ENCODE assay signal across 1 cellular context in the genomic region with DNA sequence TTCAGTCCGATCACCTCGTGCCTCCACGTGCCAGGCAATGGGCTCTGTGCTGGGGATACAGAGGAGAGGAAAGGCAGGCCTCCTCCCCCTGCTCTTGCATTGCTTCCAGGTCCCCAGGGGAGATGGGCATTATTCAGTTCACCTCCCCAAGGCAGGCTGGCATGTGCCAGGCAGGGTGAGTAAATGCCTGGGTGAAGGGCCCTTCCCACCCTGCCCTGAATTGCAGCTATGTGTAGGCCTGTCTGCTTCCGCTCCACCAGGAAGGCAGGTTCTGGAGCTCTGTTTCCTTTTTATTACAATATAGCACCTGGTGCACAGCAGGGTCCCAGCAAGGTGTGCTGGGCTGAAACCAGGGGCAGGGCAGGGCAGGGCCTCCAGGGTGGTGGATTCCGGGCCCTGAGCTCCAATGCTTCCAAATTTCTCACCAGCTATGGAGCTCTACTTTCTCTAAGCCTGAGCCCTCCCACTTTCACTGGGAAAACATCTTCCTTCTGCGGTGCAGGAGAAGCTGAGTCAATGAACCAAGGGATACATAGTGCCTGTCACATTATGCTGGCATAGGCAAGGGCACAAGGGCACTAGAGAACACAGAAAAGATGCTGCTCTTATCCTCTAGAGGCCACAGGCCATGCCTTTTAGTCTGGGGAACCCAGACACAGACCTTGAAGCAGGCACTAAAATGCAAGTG.
A peak's percentile ranks its signal among the peaks of the same experiment; 100 is the strongest.
TF ChIP-seq lines count a peak whose summit lies in the region.

No MANE protein-coding gene starts in this region.

TF ChIP-seq in HepG2, 621 proteins besides CTCF, POLR2A, EP300 and RAD21 (continued from another document):
- TF ChIP-seq, protein P1, sequence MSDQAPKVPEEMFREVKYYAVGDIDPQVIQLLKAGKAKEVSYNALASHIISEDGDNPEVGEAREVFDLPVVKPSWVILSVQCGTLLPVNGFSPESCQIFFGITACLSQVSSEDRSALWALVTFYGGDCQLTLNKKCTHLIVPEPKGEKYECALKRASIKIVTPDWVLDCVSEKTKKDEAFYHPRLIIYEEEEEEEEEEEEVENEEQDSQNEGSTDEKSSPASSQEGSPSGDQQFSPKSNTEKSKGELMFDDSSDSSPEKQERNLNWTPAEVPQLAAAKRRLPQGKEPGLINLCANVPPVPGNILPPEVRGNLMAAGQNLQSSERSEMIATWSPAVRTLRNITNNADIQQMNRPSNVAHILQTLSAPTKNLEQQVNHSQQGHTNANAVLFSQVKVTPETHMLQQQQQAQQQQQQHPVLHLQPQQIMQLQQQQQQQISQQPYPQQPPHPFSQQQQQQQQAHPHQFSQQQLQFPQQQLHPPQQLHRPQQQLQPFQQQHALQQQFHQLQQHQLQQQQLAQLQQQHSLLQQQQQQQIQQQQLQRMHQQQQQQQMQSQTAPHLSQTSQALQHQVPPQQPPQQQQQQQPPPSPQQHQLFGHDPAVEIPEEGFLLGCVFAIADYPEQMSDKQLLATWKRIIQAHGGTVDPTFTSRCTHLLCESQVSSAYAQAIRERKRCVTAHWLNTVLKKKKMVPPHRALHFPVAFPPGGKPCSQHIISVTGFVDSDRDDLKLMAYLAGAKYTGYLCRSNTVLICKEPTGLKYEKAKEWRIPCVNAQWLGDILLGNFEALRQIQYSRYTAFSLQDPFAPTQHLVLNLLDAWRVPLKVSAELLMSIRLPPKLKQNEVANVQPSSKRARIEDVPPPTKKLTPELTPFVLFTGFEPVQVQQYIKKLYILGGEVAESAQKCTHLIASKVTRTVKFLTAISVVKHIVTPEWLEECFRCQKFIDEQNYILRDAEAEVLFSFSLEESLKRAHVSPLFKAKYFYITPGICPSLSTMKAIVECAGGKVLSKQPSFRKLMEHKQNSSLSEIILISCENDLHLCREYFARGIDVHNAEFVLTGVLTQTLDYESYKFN (CRISPR knock-in tag; conservative IDR thresholded peaks at IDR 0.05), result no peak
- TF ChIP-seq HNRNPL (IDR thresholded peaks at IDR 0.05; ENCODE audit: low read depth, low read length), result 0 out of 2 replicates have a peak, but pooled peaks have one; percentile 26
- TF ChIP-seq, protein P2, sequence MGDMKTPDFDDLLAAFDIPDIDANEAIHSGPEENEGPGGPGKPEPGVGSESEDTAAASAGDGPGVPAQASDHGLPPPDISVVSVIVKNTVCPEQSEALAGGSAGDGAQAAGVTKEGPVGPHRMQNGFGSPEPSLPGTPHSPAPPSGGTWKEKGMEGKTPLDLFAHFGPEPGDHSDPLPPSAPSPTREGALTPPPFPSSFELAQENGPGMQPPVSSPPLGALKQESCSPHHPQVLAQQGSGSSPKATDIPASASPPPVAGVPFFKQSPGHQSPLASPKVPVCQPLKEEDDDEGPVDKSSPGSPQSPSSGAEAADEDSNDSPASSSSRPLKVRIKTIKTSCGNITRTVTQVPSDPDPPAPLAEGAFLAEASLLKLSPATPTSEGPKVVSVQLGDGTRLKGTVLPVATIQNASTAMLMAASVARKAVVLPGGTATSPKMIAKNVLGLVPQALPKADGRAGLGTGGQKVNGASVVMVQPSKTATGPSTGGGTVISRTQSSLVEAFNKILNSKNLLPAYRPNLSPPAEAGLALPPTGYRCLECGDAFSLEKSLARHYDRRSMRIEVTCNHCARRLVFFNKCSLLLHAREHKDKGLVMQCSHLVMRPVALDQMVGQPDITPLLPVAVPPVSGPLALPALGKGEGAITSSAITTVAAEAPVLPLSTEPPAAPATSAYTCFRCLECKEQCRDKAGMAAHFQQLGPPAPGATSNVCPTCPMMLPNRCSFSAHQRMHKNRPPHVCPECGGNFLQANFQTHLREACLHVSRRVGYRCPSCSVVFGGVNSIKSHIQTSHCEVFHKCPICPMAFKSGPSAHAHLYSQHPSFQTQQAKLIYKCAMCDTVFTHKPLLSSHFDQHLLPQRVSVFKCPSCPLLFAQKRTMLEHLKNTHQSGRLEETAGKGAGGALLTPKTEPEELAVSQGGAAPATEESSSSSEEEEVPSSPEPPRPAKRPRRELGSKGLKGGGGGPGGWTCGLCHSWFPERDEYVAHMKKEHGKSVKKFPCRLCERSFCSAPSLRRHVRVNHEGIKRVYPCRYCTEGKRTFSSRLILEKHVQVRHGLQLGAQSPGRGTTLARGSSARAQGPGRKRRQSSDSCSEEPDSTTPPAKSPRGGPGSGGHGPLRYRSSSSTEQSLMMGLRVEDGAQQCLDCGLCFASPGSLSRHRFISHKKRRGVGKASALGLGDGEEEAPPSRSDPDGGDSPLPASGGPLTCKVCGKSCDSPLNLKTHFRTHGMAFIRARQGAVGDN (CRISPR knock-in tag; IDR thresholded peaks at IDR 0.05), result peak; percentile 9; the same call in 1 of the 2 replicates
